Comparison of ENCODE assay signal across 26 cellular contexts in the genomic region with DNA sequence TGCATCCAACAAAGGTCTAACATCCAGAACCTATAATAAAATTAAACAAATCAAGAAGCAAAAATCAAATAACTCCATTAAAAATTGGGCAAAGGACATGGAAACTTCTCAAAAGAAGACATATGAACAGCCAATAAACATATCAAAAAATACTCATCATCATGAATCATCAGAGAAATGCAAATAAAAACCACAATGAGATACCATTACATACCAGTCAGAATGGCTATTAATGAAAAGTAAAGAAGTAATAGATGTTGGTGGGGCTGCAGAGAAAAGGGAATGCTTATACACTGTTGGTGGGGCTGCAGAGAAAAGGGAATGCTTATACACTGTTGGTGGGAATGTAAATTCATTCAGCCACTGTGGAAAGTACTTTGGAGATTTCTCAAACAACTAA.
"Had no signal": no experiment of that assay in that cellular context is flagged by ENCODE, and none has a peak within 500 bp of the region (broad histone marks: within the 10 kb centered on the region; RNA-seq: fewer than 3 reads in every experiment).

No MANE protein-coding gene starts in this region.

- ATAC-seq: naive thymus-derived CD8-positive, alpha-beta T cell; natural killer cell treated with Interleukin-12 subunit alpha and Interleukin-12 subunit beta and Interleukin-15 and Interleukin-18, amount 100 ng/mL, for 72 hours; pancreas; psoas muscle; right cardiac atrium; right lobe of liver; stimulated activated effector memory CD8-positive, alpha-beta T cell treated with anti-CD3 and anti-CD28 coated beads, Interleukin-12 subunit alpha, Interleukin-12 subunit beta, amount 100 ng/mL, for 72 hours; stimulated activated naive B cell treated with anti-CD40 and anti-IgM and Interleukin-4, amounts not matched to agents 10 μg/mL and 1 μg/mL and 100 μg/mL, for 72 hours had no signal

- DNase-seq: naive thymus-derived CD8-positive, alpha-beta T cell; nephron progenitor cell; nucleus accumbens; pancreas; psoas muscle; right cardiac atrium; right lobe of liver; sigmoid colon; small intestine; stimulated activated CD4-positive, alpha-beta T cell treated with anti-CD3 and anti-CD28 coated beads, Interleukin-15, amount 100 ng/mL, for 24 hours; stimulated activated CD4-positive, alpha-beta T cell treated with anti-CD3 and anti-CD28 coated beads, Interleukin-2, amount 100 ng/mL, for 24 hours; stimulated activated CD4-positive, alpha-beta T cell treated with anti-CD3 and anti-CD28 coated beads, Interleukin-2, amount 100 ng/mL, for 48 hours; stimulated activated CD4-positive, alpha-beta T cell treated with anti-CD3 and anti-CD28 coated beads, Interleukin-4, amount 100 ng/mL, for 24 hours; stimulated activated naive B cell treated with anti-CD40 and anti-IgM and Interleukin-4, amounts not matched to agents 10 μg/mL and 1 μg/mL and 100 μg/mL, for 72 hours; stimulated activated naive CD4-positive, alpha-beta T cell treated with Interleukin-2 at 50 U/mL for 16 hours; stomach; thyroid gland; trophoblast cell; upper lobe of left lung had no signal

- H3K4me3 ChIP-seq: pancreas, psoas muscle, right lobe of liver, sigmoid colon, stomach, thoracic aorta, thyroid gland, tibial nerve, upper lobe of left lung, vagina had no signal

- H3K27me3 ChIP-seq: neutrophil, right lobe of liver, sigmoid colon, stomach, thyroid gland, tibial nerve, upper lobe of left lung, vagina had no signal

- H3K9me3 ChIP-seq: neutrophil, pancreas, psoas muscle, right lobe of liver, sigmoid colon, stomach, thoracic aorta, thyroid gland, tibial nerve, upper lobe of left lung, vagina had no signal

- H3K4me1 ChIP-seq: pancreas, psoas muscle, right lobe of liver, sigmoid colon, stomach, thyroid gland, tibial nerve, upper lobe of left lung, vagina had no signal

- FAIRE-seq: small intestine, urothelium cell line had no signal

- H3K27ac ChIP-seq: neutrophil, pancreas, psoas muscle, right lobe of liver, sigmoid colon, stomach, thoracic aorta, thyroid gland, tibial nerve, upper lobe of left lung, vagina had no signal

- H3K36me3 ChIP-seq: neutrophil, pancreas, right lobe of liver, sigmoid colon, stomach, thoracic aorta, thyroid gland, tibial nerve, upper lobe of left lung, vagina had no signal
